22 cellular contexts compared by ENCODE assay signal in genomic region chr2:201890447-201890846, GRCh38.
DNase-seq lines count a peak whose midpoint lies in the region; FAIRE-seq and TF ChIP-seq lines count a peak whose summit lies in the region.
"Had no signal": no experiment of that assay in that cellular context is flagged by ENCODE, and none has a peak within 500 bp of the region (broad histone marks: within the 10 kb centered on the region; RNA-seq: fewer than 3 reads in every experiment).

No MANE protein-coding gene starts in this region.

- H3K4me3 Mint-ChIP-seq in nephron progenitor cell = no peak overlapping the region
- H3K4me3 Mint-ChIP-seq: activated CD8-positive, alpha-beta T cell treated with anti-CD3 and anti-CD28 coated beads, Interleukin-2, amount 10 ng/mL, durations not matched to agents 7 days and 5 days; effector memory CD8-positive, alpha-beta T cell; GM23338 had no signal

- no peak overlapping the region for H3K4me3 ChIP-seq in PC-9
- no peak overlapping the region for H3K4me3 ChIP-seq in endothelial cell of umbilical vein (replicated peaks in 1 of 3; ENCODE audit: insufficient read depth in 1 of 3, low read depth in 1 of 3, low read length in 3 of 3)
- H3K4me3 ChIP-seq: gastrocnemius medialis, GM23338, left lung, ovary had no signal

- no peak overlapping the region for H3K9ac ChIP-seq in endothelial cell of umbilical vein (replicated peaks; ENCODE audit: extremely low read depth, insufficient read depth, low read length)

- CTCF ChIA-PET in PC-9 (lab: Charles Lee) (no interaction called here), endothelial cell of umbilical vein (lab: Charles Lee) (no interaction called here)

- H3K27ac ChIP-seq in PC-9 (peak overlapping the region; percentile 56), endothelial cell of umbilical vein (ENCODE audit: insufficient read depth, low read depth, low read length) (no peak overlapping the region)
- H3K27ac ChIP-seq: gastrocnemius medialis, left lung, ovary, VCaP had no signal

- H3K9me1 ChIP-seq in endothelial cell of umbilical vein (replicated peaks; ENCODE audit: control insufficient read depth, extremely low read depth, insufficient read depth, low read length) = no peaks in the 10 kb centered on the region

- intact Hi-C loops in PC-9 (cut with micrococcal nuclease; ENCODE audit: unreplicated experiment) = loop anchor here (5.0 to 10.0 kb wide), 2 partner anchors 87 to 144 kb away; partner anchors contain the start of gene FZD7
- intact Hi-C loops in endothelial cell of umbilical vein (cut with micrococcal nuclease) = no loop called here

- POLR2A ChIA-PET in PC-9 (lab: Charles Lee; ENCODE audit: unreplicated experiment) (no interaction called here), endothelial cell of umbilical vein (lab: Charles Lee) (no interaction called here)

- no peaks in the 10 kb centered on the region for H3K36me3 Mint-ChIP-seq in nephron progenitor cell (ENCODE audit: low read depth)

- H3K27me3 ChIP-seq in PC-9 (ENCODE audit: insufficient read depth, low read depth) (no peaks in the 10 kb centered on the region), endothelial cell of umbilical vein (ENCODE audit: control insufficient read depth in 2 of 2, insufficient read depth in 2 of 2, low read length in 2 of 2) (peaks cover 12 to 36% of the 10 kb centered on the region in 2 experiments)
- H3K27me3 ChIP-seq: gastrocnemius medialis, ovary had no signal

- no peaks in the 10 kb centered on the region for H3K9me2 ChIP-seq in PC-9 (ENCODE audit: insufficient read depth)

- dilution Hi-C loops in endothelial cell of umbilical vein (cut with MboI; ENCODE audit: extremely low pct_ligation_motif_present, low sequenced_read_pairs) = no loop called here

- H2AFZ ChIP-seq in PC-9 (no peak overlapping the region), endothelial cell of umbilical vein (ENCODE audit: low read depth, low read length) (no peak overlapping the region)
- H2AFZ ChIP-seq: GM23338 had no signal

- H3K36me3 ChIP-seq in PC-9 (ENCODE audit: low read depth) = no peaks in the 10 kb centered on the region
- no peaks in the 10 kb centered on the region for H3K36me3 ChIP-seq in endothelial cell of umbilical vein (ENCODE audit: control insufficient read depth in 2 of 2, extremely low read depth in 1 of 2, insufficient read depth in 2 of 2, low read length in 2 of 2)
- H3K36me3 ChIP-seq: gastrocnemius medialis, left lung, ovary had no signal

- TF ChIP-seq CTCF in PC-9 (conservative IDR thresholded peaks at IDR 0.05) (no peak), endothelial cell of umbilical vein (IDR thresholded peaks at IDR 0.05; ENCODE audit: extremely low read depth in 1 of 2, insufficient read depth in 1 of 2, low read depth in 1 of 2, low read length in 2 of 2) (no peak), nephron progenitor cell (IDR thresholded peaks at IDR 0.05) (no peak)

- DNase-seq in EL = peak; percentile 25
- peak in 1 of 2 experiments; percentile 87 for DNase-seq in PC-9
- peak; percentile 13 for DNase-seq in endothelial cell of umbilical vein (ENCODE audit: low read depth, low spot score)
- DNase-seq in nephron progenitor cell = no peak
- no peak for DNase-seq in KBM-7
- DNase-seq in activated CD4-positive, CD25-positive, alpha-beta regulatory T cell (lab: John Stamatoyannopoulos, UW) = no peak
- no peak for DNase-seq in cerebellar nuclear complex (lab: John Stamatoyannopoulos, UW)
- no peak for DNase-seq in NCI-H1417 (lab: John Stamatoyannopoulos, UW)
- DNase-seq: activated CD8-positive, alpha-beta T cell treated with anti-CD3 and anti-CD28 coated beads, Interleukin-2, amount 10 ng/mL, durations not matched to agents 7 days and 5 days; activated T-cell treated with anti-CD3 and anti-CD28 coated beads, Interleukin-2, amount 50 U/mL, for 48 hours; effector memory CD8-positive, alpha-beta T cell; gastrocnemius medialis; GF-D8; left lung; NCI-H1417 treated with DMSO at 0.1 percent for 48 hours; NCI-H2171 treated with DMSO at 0.1 percent for 48 hours; NCI-H774; ovary; SW 1271 had no signal

- no peaks in the 10 kb centered on the region for H3K9me3 Mint-ChIP-seq in nephron progenitor cell
- H3K9me3 Mint-ChIP-seq: effector memory CD8-positive, alpha-beta T cell; GM23338 had no signal

- BruUV-seq in PC-9 (replicated peaks; lab: Mats Ljungman, UMichigan) = no TSS peak
- BruUV-seq in endothelial cell of umbilical vein (replicated peaks; lab: Mats Ljungman, UMichigan) = no TSS peak

- in situ Hi-C loops in KBM-7 (cut with MboI; ENCODE audit: low pct_unique_long_range_greater_than_20kb, low sequenced_read_pairs) = no loop called here

- peaks cover 10% of the 10 kb centered on the region; the same call in 1 of the 2 replicates for H3F3A ChIP-seq in PC-9 (ENCODE audit: insufficient read depth, low read depth)

- no peaks in the 10 kb centered on the region for H3K27me3 Mint-ChIP-seq in nephron progenitor cell (ENCODE audit: low read depth, poor library complexity)

- H3K4me1 ChIP-seq in PC-9 (replicated peaks; ENCODE audit: insufficient read depth) (peaks cover 32% of the 10 kb centered on the region), endothelial cell of umbilical vein (ENCODE audit: control insufficient read depth, extremely low read depth, insufficient read depth, low read length) (no peaks in the 10 kb centered on the region)
- H3K4me1 ChIP-seq: left lung had no signal

- H3K9me3 ChIP-seq in PC-9 (ENCODE audit: insufficient read depth, low read depth) (no peaks in the 10 kb centered on the region), endothelial cell of umbilical vein (replicated peaks; ENCODE audit: control insufficient read depth, insufficient read depth, low read length) (no peaks in the 10 kb centered on the region)
- H3K9me3 ChIP-seq: gastrocnemius medialis, left lung, ovary had no signal

- no peaks in the 10 kb centered on the region for H3K79me2 ChIP-seq in PC-9 (ENCODE audit: low read depth)
- no peaks in the 10 kb centered on the region for H3K79me2 ChIP-seq in endothelial cell of umbilical vein (ENCODE audit: control insufficient read depth, insufficient read depth, low read length)

- H3K27ac Mint-ChIP-seq in nephron progenitor cell = peak overlapping the region; percentile 92
- H3K27ac Mint-ChIP-seq: activated CD8-positive, alpha-beta T cell treated with anti-CD3 and anti-CD28 coated beads, Interleukin-2, amount 10 ng/mL, durations not matched to agents 7 days and 5 days; effector memory CD8-positive, alpha-beta T cell; GM23338 had no signal

- FAIRE-seq in endothelial cell of umbilical vein (lab: Jason Lieb, UNC) = no peak
- FAIRE-seq: GM12891 had no signal

- H3K4me2 ChIP-seq in PC-9 (peak overlapping the region; percentile 46), endothelial cell of umbilical vein (ENCODE audit: insufficient read depth, low read length) (no peak overlapping the region)
- H3K4me2 ChIP-seq: GM23338 had no signal

- TF ChIP-seq POLR2A in endothelial cell of umbilical vein (IDR thresholded peaks at IDR 0.05; ENCODE audit: low read depth, low read length) = no peak

- peaks cover 88% of the 10 kb centered on the region for H3K4me1 Mint-ChIP-seq in nephron progenitor cell

- no peaks in the 10 kb centered on the region for H4K20me1 ChIP-seq in PC-9 (ENCODE audit: insufficient read depth)
- no peaks in the 10 kb centered on the region for H4K20me1 ChIP-seq in endothelial cell of umbilical vein (replicated peaks; ENCODE audit: control insufficient read depth, extremely low read depth, insufficient read depth, low read length)

TF ChIP-seq in endothelial cell of umbilical vein, 7 proteins besides CTCF, POLR2A, EP300 and RAD21:
- TF ChIP-seq MAX (IDR thresholded peaks at IDR 0.05; ENCODE audit: insufficient read depth, insufficient read length) (no peak), JUN (IDR thresholded peaks at IDR 0.05; ENCODE audit: borderline replicate concordance, insufficient read depth, insufficient read length, low read depth) (peak; percentile 52), FOS (IDR thresholded peaks at IDR 0.05; ENCODE audit: borderline replicate concordance, insufficient read depth, low read length) (peak; percentile 73), MYC (IDR thresholded peaks at IDR 0.05; ENCODE audit: low read depth, low read length) (no peak)

Comparison
In these comparisons a context has a peak if more than half of its experiments do, and no peak if none do; other contexts are left out.
1. DNase-seq: peak in EL (single experiment) and endothelial cell of umbilical vein (single experiment); none in nephron progenitor cell (single experiment), KBM-7 (single experiment), activated CD4-positive, CD25-positive, alpha-beta regulatory T cell (0 of 4), cerebellar nuclear complex (0 of 2) and NCI-H1417 (0 of 3).